ENCODE assay signal across 9 cellular contexts in genomic region chr14:35374273-35374681, GRCh38. TPM values are rescaled to one million over a fixed set of nuclear protein-coding genes. Genes with fewer than 3 reads are reported as not detected.
DNase-seq lines count a peak whose midpoint lies in the region; ATAC-seq, FAIRE-seq and TF ChIP-seq lines count a peak whose summit lies in the region.
"Had no signal": no experiment of that assay in that cellular context is flagged by ENCODE, and none has a peak within 500 bp of the region (broad histone marks: within the 10 kb centered on the region; RNA-seq: fewer than 3 reads in every experiment).

No MANE protein-coding gene starts in this region.

- H3K27ac Mint-ChIP-seq in Caco-2 (ENCODE audit: unreplicated experiment) = peak overlapping the region; percentile 71
- H3K27ac Mint-ChIP-seq in stimulated activated memory B cell treated with anti-CD40 and anti-IgM and Interleukin-4, amounts not matched to agents 10 μg/mL and 1 μg/mL and 100 μg/mL, for 72 hours = no peak overlapping the region
- H3K27ac Mint-ChIP-seq in effector memory CD8-positive, alpha-beta T cell = no peak overlapping the region
- H3K27ac Mint-ChIP-seq: activated CD4-positive, alpha-beta memory T cell treated with anti-CD3 and anti-CD28 coated beads for 36 hours had no signal

- TF ChIP-seq EP300 in esophagus muscularis mucosa (IDR thresholded peaks at IDR 0.05) (no peak), ovary (IDR thresholded peaks at IDR 0.05) (peak; percentile 69)

- no peaks in the 10 kb centered on the region for H3K27me3 ChIP-seq in Caco-2 (replicated peaks; ENCODE audit: control insufficient read depth, insufficient read depth, low read length)
- H3K27me3 ChIP-seq in esophagus muscularis mucosa = no peaks in the 10 kb centered on the region
- H3K27me3 ChIP-seq in ovary = no peaks in the 10 kb centered on the region

- no peak for FAIRE-seq in GM19239 (lab: Jason Lieb, UNC)

- POLR2A ChIA-PET in Caco-2 (lab: Charles Lee) = interaction anchor here (0.9 to 1.2 kb wide), 2 partner anchors 30 to 82 kb away, joined by 4 to 8 read pairs; partner anchors contain the start of genes NFKBIA and PSMA6

- H3K9me3 Mint-ChIP-seq in Caco-2 (ENCODE audit: unreplicated experiment) = peaks cover 9% of the 10 kb centered on the region
- H3K9me3 Mint-ChIP-seq in stimulated activated memory B cell treated with anti-CD40 and anti-IgM and Interleukin-4, amounts not matched to agents 10 μg/mL and 1 μg/mL and 100 μg/mL, for 72 hours = peaks cover 5% of the 10 kb centered on the region
- H3K9me3 Mint-ChIP-seq in effector memory CD8-positive, alpha-beta T cell = no peaks in the 10 kb centered on the region

- H3K4me1 Mint-ChIP-seq in Caco-2 (ENCODE audit: low read depth, unreplicated experiment) = no peaks in the 10 kb centered on the region
- H3K4me1 Mint-ChIP-seq in stimulated activated memory B cell treated with anti-CD40 and anti-IgM and Interleukin-4, amounts not matched to agents 10 μg/mL and 1 μg/mL and 100 μg/mL, for 72 hours = peaks cover 1% of the 10 kb centered on the region
- no peaks in the 10 kb centered on the region for H3K4me1 Mint-ChIP-seq in effector memory CD8-positive, alpha-beta T cell (ENCODE audit: low read depth in 2 of 2)

- H3K4me3 Mint-ChIP-seq in Caco-2 (ENCODE audit: unreplicated experiment) = no peak overlapping the region
- no peak overlapping the region for H3K4me3 Mint-ChIP-seq in stimulated activated memory B cell treated with anti-CD40 and anti-IgM and Interleukin-4, amounts not matched to agents 10 μg/mL and 1 μg/mL and 100 μg/mL, for 72 hours
- no peak overlapping the region for H3K4me3 Mint-ChIP-seq in effector memory CD8-positive, alpha-beta T cell
- H3K4me3 Mint-ChIP-seq: activated CD4-positive, alpha-beta memory T cell treated with anti-CD3 and anti-CD28 coated beads for 36 hours had no signal

- H3K27me3 Mint-ChIP-seq in Caco-2 (ENCODE audit: insufficient read depth, unreplicated experiment) = no peaks in the 10 kb centered on the region
- H3K27me3 Mint-ChIP-seq in stimulated activated memory B cell treated with anti-CD40 and anti-IgM and Interleukin-4, amounts not matched to agents 10 μg/mL and 1 μg/mL and 100 μg/mL, for 72 hours = no peaks in the 10 kb centered on the region
- H3K27me3 Mint-ChIP-seq in effector memory CD8-positive, alpha-beta T cell = no peaks in the 10 kb centered on the region
- H3K27me3 Mint-ChIP-seq: activated CD4-positive, alpha-beta memory T cell treated with anti-CD3 and anti-CD28 coated beads for 36 hours had no signal

- intact Hi-C loops in Caco-2 (cut with micrococcal nuclease; ENCODE audit: unreplicated experiment) (loop anchor here (1.0 kb wide), 1 partner anchor 30 kb away; the partner anchor contains the start of gene NFKBIA), esophagus muscularis mucosa (cut with DNase I) (no loop called here), ovary (cut with DNase I) (no loop called here)

- H3K4me3 ChIP-seq in Caco-2 (ENCODE audit: low read depth, low read length) (no peak overlapping the region), esophagus muscularis mucosa (no peak overlapping the region), ovary (no peak overlapping the region)

- H3K9me3 ChIP-seq in Caco-2 (0 out of 2 replicates have a peak, but pooled peaks cover 5% of the 10 kb centered on the region), esophagus muscularis mucosa (peaks cover 0 to 12% (median 2%) of the 10 kb centered on the region in 4 donors), ovary (no peaks in the 10 kb centered on the region)

- CTCF ChIA-PET in Caco-2 (lab: Charles Lee) = interaction anchor here (0.6 to 1.1 kb wide), 2 partner anchors 10 to 235 kb away, joined by 3 read pairs; no protein-coding TSS in a partner anchor

- H3K36me3 ChIP-seq in Caco-2 (ENCODE audit: control insufficient read depth, insufficient read depth, low read length) (no peaks in the 10 kb centered on the region), esophagus muscularis mucosa (no peaks in the 10 kb centered on the region), ovary (no peaks in the 10 kb centered on the region)

- H3K4me1 ChIP-seq in Caco-2 = peaks cover 10% of the 10 kb centered on the region
- peaks cover 0 to 37% (median 26%) of the 10 kb centered on the region in 4 donors for H3K4me1 ChIP-seq in esophagus muscularis mucosa
- H3K4me1 ChIP-seq in ovary (ENCODE audit: insufficient read depth) = no peaks in the 10 kb centered on the region

- 70% methylated on average over 7 of the region's 7 CpGs for WGBS in esophagus muscularis mucosa
- 36 to 52% (median 42%) methylated on average over 7 of the region's 7 CpGs for WGBS in ovary, 3 donors

- TF ChIP-seq POLR2A in esophagus muscularis mucosa (IDR thresholded peaks at IDR 0.05; ENCODE audit: low read depth) = no peak
- no peak for TF ChIP-seq POLR2A in ovary (IDR thresholded peaks at IDR 0.05)

- H3K27ac ChIP-seq in esophagus muscularis mucosa (replicated peaks in 1 of 4) (peak overlapping the region; percentile 54 to 64 (median 58)), ovary (no peak overlapping the region)

- DNase-seq in Caco-2 (peak; percentile 61 to 62), NCI-H69 (lab: John Stamatoyannopoulos, UW) (peak; percentile 28), esophagus muscularis mucosa (ENCODE audit: extremely low spot score) (no peak), ovary (peak in 2 of 5 donors; percentile 30 to 74), GM19239 (ENCODE audit: insufficient read length, low spot score) (no peak)
- DNase-seq in effector memory CD8-positive, alpha-beta T cell = no peak
- DNase-seq: activated CD4-positive, alpha-beta memory T cell treated with anti-CD3 and anti-CD28 coated beads for 36 hours had no signal

- no peak for ATAC-seq in HG02870 (IDR thresholded peaks at IDR 0.05; ENCODE audit: unreplicated experiment)
- ATAC-seq in stimulated activated memory B cell treated with anti-CD40 and anti-IgM and Interleukin-4, amounts not matched to agents 10 μg/mL and 1 μg/mL and 100 μg/mL, for 72 hours = no peak
- no peak for ATAC-seq in effector memory CD8-positive, alpha-beta T cell (replicated peaks)

- H3K36me3 Mint-ChIP-seq in Caco-2 (ENCODE audit: insufficient read depth, unreplicated experiment) = no peaks in the 10 kb centered on the region
- no peaks in the 10 kb centered on the region for H3K36me3 Mint-ChIP-seq in stimulated activated memory B cell treated with anti-CD40 and anti-IgM and Interleukin-4, amounts not matched to agents 10 μg/mL and 1 μg/mL and 100 μg/mL, for 72 hours
- H3K36me3 Mint-ChIP-seq in effector memory CD8-positive, alpha-beta T cell (ENCODE audit: insufficient read depth) = no peaks in the 10 kb centered on the region

- BruUV-seq in Caco-2 (replicated peaks; lab: Mats Ljungman, UMichigan) = no TSS peak

- TF ChIP-seq CTCF in Caco-2 (IDR thresholded peaks at IDR 0.05; ENCODE audit: insufficient read depth in 1 of 2, low read depth in 1 of 2, low read length in 1 of 2, severe bottlenecking in 1 of 2, unreplicated experiment in 1 of 2) (no peak), esophagus muscularis mucosa (IDR thresholded peaks at IDR 0.05) (no peak), ovary (IDR thresholded peaks at IDR 0.05) (no peak)

RNA-seq across cellular contexts. Expression of gene NFKBIA, which starts 30.3 kb away (rescaled TPM):
- total RNA-seq in Caco-2 (2022) (33.4 and 39.9 TPM in 2 replicates), esophagus muscularis mucosa (100 to 1,000 TPM; 387 to 416 (median 398) TPM), ovary (1,000 to 10,000 TPM in 1 of 7 donors, 100 to 1,000 TPM in 6; 162 to 1,807 (median 236) TPM)
- 100 to 1,000 TPM; 109 to 194 TPM for polyA plus RNA-seq in ovary

Comparison
In these comparisons a context has a peak if more than half of its experiments do, and no peak if none do; other contexts are left out.
1. DNase-seq: peak in Caco-2 (2 of 2) and NCI-H69 (single experiment); none in esophagus muscularis mucosa (single experiment), effector memory CD8-positive, alpha-beta T cell (0 of 3) and GM19239 (single experiment).
2. H3K27ac ChIP-seq: peak in esophagus muscularis mucosa (4 of 4); none in ovary (0 of 2).